Comparison of ENCODE assay signal across 2 cellular contexts in the genomic region with DNA sequence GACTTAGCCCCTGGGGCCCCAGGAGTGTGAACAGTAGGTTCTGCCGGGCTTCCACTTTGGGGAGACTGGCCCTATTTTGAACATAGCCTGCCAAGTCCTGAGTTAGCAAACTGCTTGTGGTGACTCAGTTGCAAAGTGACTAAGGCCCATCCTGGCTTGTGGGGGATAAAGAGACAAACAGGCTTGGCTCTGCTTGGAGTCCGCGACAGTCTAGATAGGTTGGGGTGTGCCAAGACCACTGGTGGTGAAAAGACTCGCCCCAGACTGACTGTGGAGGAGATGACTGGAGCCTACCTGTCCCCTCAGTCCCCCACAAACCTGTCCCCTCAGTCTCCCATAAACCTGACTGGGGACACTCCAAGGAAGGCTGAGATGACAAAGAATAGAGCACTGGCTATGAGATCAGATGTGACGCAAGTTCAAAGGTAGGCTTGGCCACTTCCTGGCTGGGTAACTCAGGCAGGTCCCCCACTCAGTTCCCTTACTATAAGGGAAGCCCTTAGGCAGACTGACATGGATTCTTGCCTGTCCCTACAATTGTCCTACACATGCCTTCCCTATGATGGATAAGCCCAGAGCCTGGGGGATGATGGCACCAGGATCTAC.
TF ChIP-seq lines count a peak whose summit lies in the region.

No MANE protein-coding gene starts in this region.

TF ChIP-seq in HCT116, 20 proteins besides CTCF, POLR2A, EP300 and RAD21 (continued from another document):
- TF ChIP-seq, protein P1, sequence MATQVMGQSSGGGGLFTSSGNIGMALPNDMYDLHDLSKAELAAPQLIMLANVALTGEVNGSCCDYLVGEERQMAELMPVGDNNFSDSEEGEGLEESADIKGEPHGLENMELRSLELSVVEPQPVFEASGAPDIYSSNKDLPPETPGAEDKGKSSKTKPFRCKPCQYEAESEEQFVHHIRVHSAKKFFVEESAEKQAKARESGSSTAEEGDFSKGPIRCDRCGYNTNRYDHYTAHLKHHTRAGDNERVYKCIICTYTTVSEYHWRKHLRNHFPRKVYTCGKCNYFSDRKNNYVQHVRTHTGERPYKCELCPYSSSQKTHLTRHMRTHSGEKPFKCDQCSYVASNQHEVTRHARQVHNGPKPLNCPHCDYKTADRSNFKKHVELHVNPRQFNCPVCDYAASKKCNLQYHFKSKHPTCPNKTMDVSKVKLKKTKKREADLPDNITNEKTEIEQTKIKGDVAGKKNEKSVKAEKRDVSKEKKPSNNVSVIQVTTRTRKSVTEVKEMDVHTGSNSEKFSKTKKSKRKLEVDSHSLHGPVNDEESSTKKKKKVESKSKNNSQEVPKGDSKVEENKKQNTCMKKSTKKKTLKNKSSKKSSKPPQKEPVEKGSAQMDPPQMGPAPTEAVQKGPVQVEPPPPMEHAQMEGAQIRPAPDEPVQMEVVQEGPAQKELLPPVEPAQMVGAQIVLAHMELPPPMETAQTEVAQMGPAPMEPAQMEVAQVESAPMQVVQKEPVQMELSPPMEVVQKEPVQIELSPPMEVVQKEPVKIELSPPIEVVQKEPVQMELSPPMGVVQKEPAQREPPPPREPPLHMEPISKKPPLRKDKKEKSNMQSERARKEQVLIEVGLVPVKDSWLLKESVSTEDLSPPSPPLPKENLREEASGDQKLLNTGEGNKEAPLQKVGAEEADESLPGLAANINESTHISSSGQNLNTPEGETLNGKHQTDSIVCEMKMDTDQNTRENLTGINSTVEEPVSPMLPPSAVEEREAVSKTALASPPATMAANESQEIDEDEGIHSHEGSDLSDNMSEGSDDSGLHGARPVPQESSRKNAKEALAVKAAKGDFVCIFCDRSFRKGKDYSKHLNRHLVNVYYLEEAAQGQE (IDR thresholded peaks at IDR 0.05; ENCODE audit: low read depth) = no peak
- TF ChIP-seq SIN3A (IDR thresholded peaks at IDR 0.05; ENCODE audit: low read depth) = no peak

TF ChIP-seq in GM23338, 12 proteins besides CTCF, POLR2A, EP300 and RAD21 (continued from another document):
- TF ChIP-seq, protein P2, sequence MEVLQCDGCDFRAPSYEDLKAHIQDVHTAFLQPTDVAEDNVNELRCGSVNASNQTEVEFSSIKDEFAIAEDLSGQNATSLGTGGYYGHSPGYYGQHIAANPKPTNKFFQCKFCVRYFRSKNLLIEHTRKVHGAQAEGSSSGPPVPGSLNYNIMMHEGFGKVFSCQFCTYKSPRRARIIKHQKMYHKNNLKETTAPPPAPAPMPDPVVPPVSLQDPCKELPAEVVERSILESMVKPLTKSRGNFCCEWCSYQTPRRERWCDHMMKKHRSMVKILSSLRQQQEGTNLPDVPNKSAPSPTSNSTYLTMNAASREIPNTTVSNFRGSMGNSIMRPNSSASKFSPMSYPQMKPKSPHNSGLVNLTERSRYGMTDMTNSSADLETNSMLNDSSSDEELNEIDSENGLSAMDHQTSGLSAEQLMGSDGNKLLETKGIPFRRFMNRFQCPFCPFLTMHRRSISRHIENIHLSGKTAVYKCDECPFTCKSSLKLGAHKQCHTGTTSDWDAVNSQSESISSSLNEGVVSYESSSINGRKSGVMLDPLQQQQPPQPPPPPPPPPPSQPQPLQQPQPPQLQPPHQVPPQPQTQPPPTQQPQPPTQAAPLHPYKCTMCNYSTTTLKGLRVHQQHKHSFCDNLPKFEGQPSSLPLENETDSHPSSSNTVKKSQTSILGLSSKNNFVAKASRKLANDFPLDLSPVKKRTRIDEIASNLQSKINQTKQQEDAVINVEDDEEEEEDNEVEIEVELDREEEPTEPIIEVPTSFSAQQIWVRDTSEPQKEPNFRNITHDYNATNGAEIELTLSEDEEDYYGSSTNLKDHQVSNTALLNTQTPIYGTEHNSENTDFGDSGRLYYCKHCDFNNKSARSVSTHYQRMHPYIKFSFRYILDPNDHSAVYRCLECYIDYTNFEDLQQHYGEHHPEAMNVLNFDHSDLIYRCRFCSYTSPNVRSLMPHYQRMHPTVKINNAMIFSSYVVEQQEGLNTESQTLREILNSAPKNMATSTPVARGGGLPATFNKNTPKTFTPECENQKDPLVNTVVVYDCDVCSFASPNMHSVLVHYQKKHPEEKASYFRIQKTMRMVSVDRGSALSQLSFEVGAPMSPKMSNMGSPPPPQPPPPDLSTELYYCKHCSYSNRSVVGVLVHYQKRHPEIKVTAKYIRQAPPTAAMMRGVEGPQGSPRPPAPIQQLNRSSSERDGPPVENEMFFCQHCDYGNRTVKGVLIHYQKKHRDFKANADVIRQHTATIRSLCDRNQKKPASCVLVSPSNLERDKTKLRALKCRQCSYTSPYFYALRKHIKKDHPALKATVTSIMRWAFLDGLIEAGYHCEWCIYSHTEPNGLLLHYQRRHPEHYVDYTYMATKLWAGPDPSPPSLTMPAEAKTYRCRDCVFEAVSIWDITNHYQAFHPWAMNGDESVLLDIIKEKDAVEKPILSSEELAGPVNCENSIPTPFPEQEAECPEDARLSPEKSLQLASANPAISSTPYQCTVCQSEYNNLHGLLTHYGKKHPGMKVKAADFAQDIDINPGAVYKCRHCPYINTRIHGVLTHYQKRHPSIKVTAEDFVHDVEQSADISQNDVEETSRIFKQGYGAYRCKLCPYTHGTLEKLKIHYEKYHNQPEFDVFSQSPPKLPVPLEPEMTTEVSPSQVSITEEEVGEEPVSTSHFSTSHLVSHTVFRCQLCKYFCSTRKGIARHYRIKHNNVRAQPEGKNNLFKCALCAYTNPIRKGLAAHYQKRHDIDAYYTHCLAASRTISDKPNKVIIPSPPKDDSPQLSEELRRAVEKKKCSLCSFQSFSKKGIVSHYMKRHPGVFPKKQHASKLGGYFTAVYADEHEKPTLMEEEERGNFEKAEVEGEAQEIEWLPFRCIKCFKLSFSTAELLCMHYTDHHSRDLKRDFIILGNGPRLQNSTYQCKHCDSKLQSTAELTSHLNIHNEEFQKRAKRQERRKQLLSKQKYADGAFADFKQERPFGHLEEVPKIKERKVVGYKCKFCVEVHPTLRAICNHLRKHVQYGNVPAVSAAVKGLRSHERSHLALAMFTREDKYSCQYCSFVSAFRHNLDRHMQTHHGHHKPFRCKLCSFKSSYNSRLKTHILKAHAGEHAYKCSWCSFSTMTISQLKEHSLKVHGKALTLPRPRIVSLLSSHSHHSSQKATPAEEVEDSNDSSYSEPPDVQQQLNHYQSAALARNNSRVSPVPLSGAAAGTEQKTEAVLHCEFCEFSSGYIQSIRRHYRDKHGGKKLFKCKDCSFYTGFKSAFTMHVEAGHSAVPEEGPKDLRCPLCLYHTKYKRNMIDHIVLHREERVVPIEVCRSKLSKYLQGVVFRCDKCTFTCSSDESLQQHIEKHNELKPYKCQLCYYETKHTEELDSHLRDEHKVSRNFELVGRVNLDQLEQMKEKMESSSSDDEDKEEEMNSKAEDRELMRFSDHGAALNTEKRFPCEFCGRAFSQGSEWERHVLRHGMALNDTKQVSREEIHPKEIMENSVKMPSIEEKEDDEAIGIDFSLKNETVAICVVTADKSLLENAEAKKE (CRISPR knock-in tag; IDR thresholded peaks at IDR 0.05) = no peak
- TF ChIP-seq, protein P1 (IDR thresholded peaks at IDR 0.05; ENCODE audit: unreplicated experiment) = no peak
- TF ChIP-seq POLR2AphosphoS5 (IDR thresholded peaks at IDR 0.05; ENCODE audit: low read depth) (no peak), CREB1 (CRISPR knock-in tag; IDR thresholded peaks at IDR 0.05; ENCODE audit: low read depth) (no peak), ZNF331 (CRISPR knock-in tag; IDR thresholded peaks at IDR 0.05; ENCODE audit: low read depth) (no peak), ZNF114 (CRISPR knock-in tag; IDR thresholded peaks at IDR 0.05) (no peak)
